ENCODE assay signal across 29 cellular contexts in genomic region chr5:84573017-84573712, GRCh38.
"Had no signal": no experiment of that assay in that cellular context is flagged by ENCODE, and none has a peak within 500 bp of the region (broad histone marks: within the 10 kb centered on the region; RNA-seq: fewer than 3 reads in every experiment).

No MANE protein-coding gene starts in this region.

- H3K4me1 Mint-ChIP-seq: mesothelial cell of epicardium; naive thymus-derived CD4-positive, alpha-beta T cell; nephron; stimulated activated naive CD8-positive, alpha-beta T cell treated with anti-CD3 and anti-CD28 coated beads, Interleukin-15, amount 100 ng/mL, for 72 hours had no signal

- H3K4me3 Mint-ChIP-seq: dendritic cell treated with granulocyte-macrophage colony-stimulating factor and Interleukin-4, amounts not matched to agents 40 ng/mL and 50 ng/mL, for 4 days; mesothelial cell of epicardium; naive thymus-derived CD4-positive, alpha-beta T cell; nephron; neural progenitor cell; stimulated activated naive CD8-positive, alpha-beta T cell treated with anti-CD3 and anti-CD28 coated beads, Interleukin-15, amount 100 ng/mL, for 72 hours had no signal

- H3K4me2 ChIP-seq: neural progenitor cell, smooth muscle cell had no signal

- H3K79me2 ChIP-seq: parathyroid adenoma had no signal

- H3K4me3 ChIP-seq: colonic mucosa, esophagus squamous epithelium, left lung, neural progenitor cell, prostate gland, right atrium auricular region, smooth muscle cell, thoracic aorta, tibial nerve, upper lobe of right lung, uterus had no signal

- H3K9ac ChIP-seq: neural progenitor cell, parathyroid adenoma had no signal

- ATAC-seq: left cardiac atrium; left lung; naive thymus-derived CD4-positive, alpha-beta T cell; sciatic nerve; stimulated activated naive CD8-positive, alpha-beta T cell treated with anti-CD3 and anti-CD28 coated beads, Interleukin-15, amount 100 ng/mL, for 72 hours; upper lobe of right lung had no signal

- H3K27me3 ChIP-seq: colonic mucosa, esophagus squamous epithelium, left lung, neural progenitor cell, right atrium auricular region, tibial nerve, upper lobe of right lung, uterus had no signal

- H3K27me3 Mint-ChIP-seq: dendritic cell treated with granulocyte-macrophage colony-stimulating factor and Interleukin-4, amounts not matched to agents 40 ng/mL and 50 ng/mL, for 4 days; naive thymus-derived CD4-positive, alpha-beta T cell; stimulated activated naive CD8-positive, alpha-beta T cell treated with anti-CD3 and anti-CD28 coated beads, Interleukin-15, amount 100 ng/mL, for 72 hours had no signal

- H3K9me3 ChIP-seq: colonic mucosa, esophagus squamous epithelium, left lung, prostate gland, right atrium auricular region, thoracic aorta, tibial nerve, upper lobe of right lung, uterus had no signal

- H2AFZ ChIP-seq: neural progenitor cell, parathyroid adenoma had no signal

- DNase-seq: colonic mucosa; effector memory CD4-positive, alpha-beta T cell; erythroblast; esophagus squamous epithelium; foreskin melanocyte; kidney; left cardiac atrium; left lung; mesenchymal stem cell; naive thymus-derived CD4-positive, alpha-beta T cell; stimulated activated CD4-positive, alpha-beta T cell treated with anti-CD3 and anti-CD28 coated beads, Interleukin-12 subunit alpha, Interleukin-12 subunit beta, amount 100 ng/mL, for 4 hours; stimulated activated CD4-positive, alpha-beta T cell treated with anti-CD3 and anti-CD28 coated beads, Interleukin-1b, Interleukin-23, amount 100 ng/mL, for 48 hours; stimulated activated CD4-positive, alpha-beta T cell treated with anti-CD3 and anti-CD28 coated beads, Interleukin-4, amount 100 ng/mL, for 1 hour; stimulated activated CD8-positive, alpha-beta memory T cell treated with anti-CD3 and anti-CD28 coated beads, Interleukin-4, amount 100 ng/mL, for 48 hours; stimulated activated naive CD4-positive, alpha-beta T cell; stimulated activated naive CD8-positive, alpha-beta T cell treated with anti-CD3 and anti-CD28 coated beads, Interleukin-15, amount 100 ng/mL, for 72 hours; upper lobe of right lung; uterus had no signal

- H3K27ac Mint-ChIP-seq: dendritic cell treated with granulocyte-macrophage colony-stimulating factor and Interleukin-4, amounts not matched to agents 40 ng/mL and 50 ng/mL, for 4 days; mesothelial cell of epicardium; naive thymus-derived CD4-positive, alpha-beta T cell; nephron; neural progenitor cell; stimulated activated naive CD8-positive, alpha-beta T cell treated with anti-CD3 and anti-CD28 coated beads, Interleukin-15, amount 100 ng/mL, for 72 hours had no signal

- H3K36me3 ChIP-seq: colonic mucosa, esophagus squamous epithelium, left lung, neural progenitor cell, prostate gland, right atrium auricular region, thoracic aorta, tibial nerve, upper lobe of right lung, uterus had no signal

- H3K36me3 Mint-ChIP-seq: mesothelial cell of epicardium; naive thymus-derived CD4-positive, alpha-beta T cell; neural progenitor cell had no signal

- H3K9me3 Mint-ChIP-seq: mesothelial cell of epicardium; nephron; neural progenitor cell; stimulated activated naive CD8-positive, alpha-beta T cell treated with anti-CD3 and anti-CD28 coated beads, Interleukin-15, amount 100 ng/mL, for 72 hours had no signal

- H3K27ac ChIP-seq: colonic mucosa, esophagus squamous epithelium, left lung, neural progenitor cell, parathyroid adenoma, prostate gland, right atrium auricular region, thoracic aorta, tibial nerve, upper lobe of right lung, uterus had no signal

- H3K4me1 ChIP-seq: colonic mucosa, esophagus squamous epithelium, left lung, neural progenitor cell, parathyroid adenoma, prostate gland, right atrium auricular region, upper lobe of right lung, uterus had no signal
